In the genomic region with DNA sequence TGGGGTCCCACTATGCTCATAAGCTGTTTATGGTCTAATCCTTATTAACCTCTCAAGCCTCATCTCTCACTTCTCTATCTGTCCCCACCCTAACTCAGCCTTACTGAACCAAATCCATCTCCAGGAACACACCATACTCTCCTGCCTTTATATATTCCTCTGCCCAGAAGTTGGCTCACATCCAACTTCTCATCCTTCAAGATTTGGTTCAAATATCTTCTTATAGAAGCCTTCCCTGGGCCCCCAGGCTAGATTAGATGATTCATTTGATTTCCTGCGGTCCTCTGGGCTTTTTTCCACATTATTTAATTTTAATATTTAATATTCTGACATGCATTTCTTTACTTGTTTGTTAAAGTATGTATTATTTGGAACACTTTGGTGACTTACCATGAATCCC, we compare ENCODE assay signal across 27 cellular contexts. TPM values are rescaled to one million over a fixed set of nuclear protein-coding genes. Genes with fewer than 3 reads are reported as not detected.
"Had no signal": no experiment of that assay in that cellular context is flagged by ENCODE, and none has a peak within 500 bp of the region (broad histone marks: within the 10 kb centered on the region; RNA-seq: fewer than 3 reads in every experiment).

No MANE protein-coding gene starts in this region.

- ATAC-seq: activated CD8-positive, alpha-beta memory T cell treated with anti-CD3 and anti-CD28 coated beads, Interleukin-2, amount 10 ng/mL, durations not matched to agents 7 days and 5 days; T-cell had no signal

- DNase-seq: activated B cell treated with CpG ODN at 0.5 μM for 24 hours; activated CD4-positive, alpha-beta T cell treated with anti-CD3 and anti-CD28 coated beads for 1 hour; activated CD4-positive, alpha-beta T cell treated with anti-CD3 and anti-CD28 coated beads, Interleukin-2, amount 10 ng/mL, durations not matched to agents 24 days and 14 days; activated CD4-positive, alpha-beta T cell treated with anti-CD3 and anti-CD28 coated beads, Interleukin-2, amount 50 U/mL, for 48 hours; activated CD8-positive, alpha-beta memory T cell treated with anti-CD3 and anti-CD28 coated beads, Interleukin-2, amount 10 ng/mL, durations not matched to agents 7 days and 5 days; activated effector memory CD4-positive, alpha-beta T cell treated with Interleukin-2 at 50 U/mL for 16 hours; activated naive CD4-positive, alpha-beta T cell; activated T-cell treated with anti-CD3 and anti-CD28 coated beads, Interleukin-2, amount 50 U/mL, for 24 hours; amniotic stem cell; Kasumi-1; KBM-7; MV-4-11; NCI-H1092 treated with DMSO at 0.1 percent for 48 hours; NCI-H1417 treated with DMSO at 0.1 percent for 48 hours; NCI-H1694; NCI-H2029 treated with DMSO at 0.1 percent for 48 hours; NCI-H446 treated with DMSO at 0.1 percent for 48 hours; NCI-H526; NCI-H774; NK-92 treated with Interleukin-12 subunit alpha and Interleukin-12 subunit beta, amount 100 ng/mL, for 24 hours; OCI-M1; Peyer's patch; SHP77; T-cell; T-helper 2 cell; T1000 had no signal

- H3K27ac ChIP-seq: ascending aorta, Peyer's patch had no signal

- H3K9me3 ChIP-seq: ascending aorta, Peyer's patch had no signal

- H3K27me3 ChIP-seq: ascending aorta, Peyer's patch had no signal

- H3K36me3 ChIP-seq: ascending aorta, Peyer's patch had no signal

- H3K4me1 ChIP-seq: ascending aorta, Peyer's patch had no signal

- H3K4me3 ChIP-seq: ascending aorta, Peyer's patch had no signal

RNA-seq across cellular contexts. Expression of gene MEI1, which starts 23.2 kb away (rescaled TPM):
- total RNA-seq: ascending aorta had no signal
